Comparison of ENCODE assay signal across 1 cellular context in the genomic region with DNA sequence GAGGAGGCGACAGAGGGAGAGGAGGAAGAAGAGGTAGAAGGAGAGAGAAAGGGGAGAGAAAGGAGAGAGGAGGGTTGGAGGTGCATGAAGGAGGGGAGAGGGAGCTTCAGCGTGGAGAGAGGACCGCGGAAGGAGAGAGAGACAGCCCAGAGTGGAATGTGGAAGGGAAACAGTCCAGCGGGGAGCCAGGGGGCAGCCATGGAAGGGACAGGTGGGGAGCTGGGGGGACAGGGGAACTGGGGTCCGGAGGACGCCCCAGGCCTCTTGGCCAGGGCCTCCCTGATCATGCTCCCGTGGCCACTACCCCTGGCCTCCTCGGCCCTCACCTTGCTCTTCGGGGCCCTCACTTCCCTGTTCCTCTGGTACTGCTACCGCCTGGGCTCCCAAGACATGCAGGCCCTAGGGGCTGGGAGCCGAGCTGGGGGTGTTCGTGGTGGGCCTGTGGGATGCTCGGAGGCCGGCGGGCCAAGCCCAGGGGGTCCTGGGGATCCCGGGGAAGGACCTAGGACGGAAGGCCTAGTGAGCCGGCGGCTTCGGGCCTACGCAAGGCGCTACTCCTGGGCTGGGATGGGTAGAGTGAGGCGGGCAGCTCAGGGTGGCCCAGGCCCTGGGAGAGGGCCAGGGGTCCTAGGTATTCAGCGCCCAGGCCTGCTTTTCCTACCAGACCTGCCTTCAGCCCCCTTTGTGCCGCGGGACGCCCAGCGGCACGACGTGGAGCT.
TF ChIP-seq lines count a peak whose summit lies in the region.

No MANE protein-coding gene starts in this region.

TF ChIP-seq in HepG2, 621 proteins besides CTCF, POLR2A, EP300 and RAD21 (continued from another document and continues in another):
- TF ChIP-seq, protein P1, sequence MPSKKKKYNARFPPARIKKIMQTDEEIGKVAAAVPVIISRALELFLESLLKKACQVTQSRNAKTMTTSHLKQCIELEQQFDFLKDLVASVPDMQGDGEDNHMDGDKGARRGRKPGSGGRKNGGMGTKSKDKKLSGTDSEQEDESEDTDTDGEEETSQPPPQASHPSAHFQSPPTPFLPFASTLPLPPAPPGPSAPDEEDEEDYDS (CRISPR knock-in tag; IDR thresholded peaks at IDR 0.05): no peak
- TF ChIP-seq PHF5A (CRISPR knock-in tag; IDR thresholded peaks at IDR 0.05; ENCODE audit: low read depth, unreplicated experiment) (no peak), U2AF1 (optimal IDR thresholded peaks at IDR 0.05; ENCODE audit: low read depth, low read length) (no peak), JDP2 (CRISPR knock-in tag; IDR thresholded peaks at IDR 0.05; ENCODE audit: borderline replicate concordance) (no peak), PCBP2 (optimal IDR thresholded peaks at IDR 0.05; ENCODE audit: low read depth, low read length, poor library complexity, severe bottlenecking) (no peak), SALL2 (CRISPR knock-in tag; IDR thresholded peaks at IDR 0.05) (no peak), HNRNPL (IDR thresholded peaks at IDR 0.05; ENCODE audit: low read depth, low read length) (no peak), STAG1 (CRISPR knock-in tag; IDR thresholded peaks at IDR 0.05) (no peak), STAT5B (CRISPR knock-in tag; IDR thresholded peaks at IDR 0.05) (no peak), ZFP36L1 (CRISPR knock-in tag; IDR thresholded peaks at IDR 0.05) (no peak), ZNF703 (CRISPR knock-in tag; IDR thresholded peaks at IDR 0.05; ENCODE audit: borderline replicate concordance) (no peak), ZNF724P (CRISPR knock-in tag; IDR thresholded peaks at IDR 0.05; ENCODE audit: borderline replicate concordance) (no peak), ISL2 (CRISPR knock-in tag; IDR thresholded peaks at IDR 0.05) (no peak), IKZF4 (CRISPR knock-in tag; IDR thresholded peaks at IDR 0.05; ENCODE audit: borderline replicate concordance, low read depth, not compliant biosample characterization) (no peak), ZNF251 (CRISPR knock-in tag; IDR thresholded peaks at IDR 0.05) (0 out of 2 replicates have a peak, but pooled peaks have one; percentile 3), ZBTB42 (CRISPR knock-in tag; IDR thresholded peaks at IDR 0.05) (no peak), HIVEP1 (CRISPR knock-in tag; IDR thresholded peaks at IDR 0.05) (no peak), ZSCAN20 (CRISPR knock-in tag; IDR thresholded peaks at IDR 0.05; ENCODE audit: borderline replicate concordance) (no peak), TMF1 (CRISPR knock-in tag; IDR thresholded peaks at IDR 0.05; ENCODE audit: low read depth) (no peak), ZSCAN31 (CRISPR knock-in tag; IDR thresholded peaks at IDR 0.05; ENCODE audit: low read depth) (no peak), ZNF20 (CRISPR knock-in tag; IDR thresholded peaks at IDR 0.05) (no peak), ZNF569 (CRISPR knock-in tag; IDR thresholded peaks at IDR 0.05; ENCODE audit: borderline replicate concordance) (no peak), SAP130 (CRISPR knock-in tag; IDR thresholded peaks at IDR 0.05; ENCODE audit: low read depth) (no peak; the same call in 1 of the 2 replicates), SAFB2 (CRISPR knock-in tag; IDR thresholded peaks at IDR 0.05; ENCODE audit: borderline replicate concordance, low read depth) (no peak), ZNF564 (CRISPR knock-in tag; IDR thresholded peaks at IDR 0.05) (no peak), CREB1 (IDR thresholded peaks at IDR 0.05) (no peak), CREB1 (CRISPR knock-in tag; IDR thresholded peaks at IDR 0.05) (no peak), NFKB2 (CRISPR knock-in tag; IDR thresholded peaks at IDR 0.05; ENCODE audit: borderline replicate concordance) (peak; percentile 42; the same call in 1 of the 2 replicates), SETDB1 (CRISPR knock-in tag; IDR thresholded peaks at IDR 0.05; ENCODE audit: borderline replicate concordance) (no peak), ZBTB38 (CRISPR knock-in tag; IDR thresholded peaks at IDR 0.05) (no peak), GTF2F1 (IDR thresholded peaks at IDR 0.05; ENCODE audit: low read length) (no peak)
- TF ChIP-seq, protein P2, sequence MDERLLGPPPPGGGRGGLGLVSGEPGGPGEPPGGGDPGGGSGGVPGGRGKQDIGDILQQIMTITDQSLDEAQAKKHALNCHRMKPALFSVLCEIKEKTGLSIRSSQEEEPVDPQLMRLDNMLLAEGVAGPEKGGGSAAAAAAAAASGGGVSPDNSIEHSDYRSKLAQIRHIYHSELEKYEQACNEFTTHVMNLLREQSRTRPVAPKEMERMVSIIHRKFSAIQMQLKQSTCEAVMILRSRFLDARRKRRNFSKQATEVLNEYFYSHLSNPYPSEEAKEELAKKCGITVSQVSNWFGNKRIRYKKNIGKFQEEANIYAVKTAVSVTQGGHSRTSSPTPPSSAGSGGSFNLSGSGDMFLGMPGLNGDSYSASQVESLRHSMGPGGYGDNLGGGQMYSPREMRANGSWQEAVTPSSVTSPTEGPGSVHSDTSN (CRISPR knock-in tag; IDR thresholded peaks at IDR 0.05): no peak
- TF ChIP-seq, protein P3, sequence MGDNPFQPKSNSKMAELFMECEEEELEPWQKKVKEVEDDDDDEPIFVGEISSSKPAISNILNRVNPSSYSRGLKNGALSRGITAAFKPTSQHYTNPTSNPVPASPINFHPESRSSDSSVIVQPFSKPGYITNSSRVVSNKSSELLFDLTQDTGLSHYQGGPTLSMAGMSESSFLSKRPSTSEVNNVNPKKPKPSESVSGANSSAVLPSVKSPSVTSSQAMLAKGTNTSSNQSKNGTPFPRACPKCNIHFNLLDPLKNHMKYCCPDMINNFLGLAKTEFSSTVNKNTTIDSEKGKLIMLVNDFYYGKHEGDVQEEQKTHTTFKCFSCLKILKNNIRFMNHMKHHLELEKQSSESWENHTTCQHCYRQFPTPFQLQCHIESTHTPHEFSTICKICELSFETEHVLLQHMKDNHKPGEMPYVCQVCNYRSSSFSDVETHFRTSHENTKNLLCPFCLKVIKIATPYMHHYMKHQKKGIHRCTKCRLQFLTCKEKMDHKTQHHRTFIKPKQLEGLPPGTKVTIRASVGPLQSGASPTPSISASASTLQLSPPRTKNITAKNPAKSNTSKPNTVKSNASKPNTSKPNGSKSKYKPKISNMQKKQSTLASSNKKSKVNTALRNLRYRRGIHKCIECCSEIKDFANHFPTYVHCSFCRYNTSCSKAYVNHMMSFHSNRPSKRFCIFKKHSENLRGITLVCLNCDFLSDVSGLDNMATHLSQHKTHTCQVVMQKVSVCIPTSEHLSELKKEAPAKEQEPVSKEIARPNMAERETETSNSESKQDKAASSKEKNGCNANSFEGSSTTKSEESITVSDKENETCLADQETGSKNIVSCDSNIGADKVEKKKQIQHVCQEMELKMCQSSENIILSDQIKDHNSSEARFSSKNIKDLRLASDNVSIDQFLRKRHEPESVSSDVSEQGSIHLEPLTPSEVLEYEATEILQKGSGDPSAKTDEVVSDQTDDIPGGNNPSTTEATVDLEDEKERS (CRISPR knock-in tag; IDR thresholded peaks at IDR 0.05): peak; percentile 36; the same call in 1 of the 2 replicates
- TF ChIP-seq, protein P4, sequence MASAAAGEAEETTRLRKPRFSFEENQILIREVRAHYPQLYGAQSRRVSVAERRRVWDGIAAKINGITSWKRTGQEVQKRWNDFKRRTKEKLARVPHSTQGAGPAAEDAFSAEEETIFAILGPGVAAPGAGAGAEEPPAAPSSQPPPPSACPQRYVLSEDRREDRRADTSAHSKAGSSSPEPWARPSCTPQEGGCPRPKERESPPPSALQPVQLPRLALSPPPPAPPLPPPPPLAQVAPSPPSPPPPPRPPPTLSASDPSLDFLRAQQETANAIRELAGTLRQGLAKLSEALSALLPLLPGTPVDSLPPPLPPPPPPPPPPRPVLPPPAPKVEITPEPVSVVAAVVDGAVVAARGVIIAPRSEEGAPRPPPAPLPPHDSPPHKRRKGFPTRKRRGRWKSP (CRISPR knock-in tag; IDR thresholded peaks at IDR 0.05): no peak
- TF ChIP-seq, protein P5, sequence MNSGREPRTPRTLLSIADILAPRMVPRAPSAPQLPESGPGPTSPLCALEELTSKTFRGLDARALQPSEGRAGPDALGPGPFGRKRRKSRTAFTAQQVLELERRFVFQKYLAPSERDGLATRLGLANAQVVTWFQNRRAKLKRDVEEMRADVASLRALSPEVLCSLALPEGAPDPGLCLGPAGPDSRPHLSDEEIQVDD (CRISPR knock-in tag; IDR thresholded peaks at IDR 0.05; ENCODE audit: borderline replicate concordance): no peak
- TF ChIP-seq, protein P6, sequence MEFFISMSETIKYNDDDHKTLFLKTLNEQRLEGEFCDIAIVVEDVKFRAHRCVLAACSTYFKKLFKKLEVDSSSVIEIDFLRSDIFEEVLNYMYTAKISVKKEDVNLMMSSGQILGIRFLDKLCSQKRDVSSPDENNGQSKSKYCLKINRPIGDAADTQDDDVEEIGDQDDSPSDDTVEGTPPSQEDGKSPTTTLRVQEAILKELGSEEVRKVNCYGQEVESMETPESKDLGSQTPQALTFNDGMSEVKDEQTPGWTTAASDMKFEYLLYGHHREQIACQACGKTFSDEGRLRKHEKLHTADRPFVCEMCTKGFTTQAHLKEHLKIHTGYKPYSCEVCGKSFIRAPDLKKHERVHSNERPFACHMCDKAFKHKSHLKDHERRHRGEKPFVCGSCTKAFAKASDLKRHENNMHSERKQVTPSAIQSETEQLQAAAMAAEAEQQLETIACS (CRISPR knock-in tag; IDR thresholded peaks at IDR 0.05): no peak
- TF ChIP-seq, protein P7, sequence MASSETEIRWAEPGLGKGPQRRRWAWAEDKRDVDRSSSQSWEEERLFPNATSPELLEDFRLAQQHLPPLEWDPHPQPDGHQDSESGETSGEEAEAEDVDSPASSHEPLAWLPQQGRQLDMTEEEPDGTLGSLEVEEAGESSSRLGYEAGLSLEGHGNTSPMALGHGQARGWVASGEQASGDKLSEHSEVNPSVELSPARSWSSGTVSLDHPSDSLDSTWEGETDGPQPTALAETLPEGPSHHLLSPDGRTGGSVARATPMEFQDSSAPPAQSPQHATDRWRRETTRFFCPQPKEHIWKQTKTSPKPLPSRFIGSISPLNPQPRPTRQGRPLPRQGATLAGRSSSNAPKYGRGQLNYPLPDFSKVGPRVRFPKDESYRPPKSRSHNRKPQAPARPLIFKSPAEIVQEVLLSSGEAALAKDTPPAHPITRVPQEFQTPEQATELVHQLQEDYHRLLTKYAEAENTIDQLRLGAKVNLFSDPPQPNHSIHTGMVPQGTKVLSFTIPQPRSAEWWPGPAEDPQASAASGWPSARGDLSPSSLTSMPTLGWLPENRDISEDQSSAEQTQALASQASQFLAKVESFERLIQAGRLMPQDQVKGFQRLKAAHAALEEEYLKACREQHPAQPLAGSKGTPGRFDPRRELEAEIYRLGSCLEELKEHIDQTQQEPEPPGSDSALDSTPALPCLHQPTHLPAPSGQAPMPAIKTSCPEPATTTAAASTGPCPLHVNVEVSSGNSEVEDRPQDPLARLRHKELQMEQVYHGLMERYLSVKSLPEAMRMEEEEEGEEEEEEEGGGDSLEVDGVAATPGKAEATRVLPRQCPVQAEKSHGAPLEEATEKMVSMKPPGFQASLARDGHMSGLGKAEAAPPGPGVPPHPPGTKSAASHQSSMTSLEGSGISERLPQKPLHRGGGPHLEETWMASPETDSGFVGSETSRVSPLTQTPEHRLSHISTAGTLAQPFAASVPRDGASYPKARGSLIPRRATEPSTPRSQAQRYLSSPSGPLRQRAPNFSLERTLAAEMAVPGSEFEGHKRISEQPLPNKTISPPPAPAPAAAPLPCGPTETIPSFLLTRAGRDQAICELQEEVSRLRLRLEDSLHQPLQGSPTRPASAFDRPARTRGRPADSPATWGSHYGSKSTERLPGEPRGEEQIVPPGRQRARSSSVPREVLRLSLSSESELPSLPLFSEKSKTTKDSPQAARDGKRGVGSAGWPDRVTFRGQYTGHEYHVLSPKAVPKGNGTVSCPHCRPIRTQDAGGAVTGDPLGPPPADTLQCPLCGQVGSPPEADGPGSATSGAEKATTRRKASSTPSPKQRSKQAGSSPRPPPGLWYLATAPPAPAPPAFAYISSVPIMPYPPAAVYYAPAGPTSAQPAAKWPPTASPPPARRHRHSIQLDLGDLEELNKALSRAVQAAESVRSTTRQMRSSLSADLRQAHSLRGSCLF (CRISPR knock-in tag; IDR thresholded peaks at IDR 0.05; ENCODE audit: borderline replicate concordance): 0 out of 2 replicates have a peak, but pooled peaks have one; percentile 27
- TF ChIP-seq, protein P8, sequence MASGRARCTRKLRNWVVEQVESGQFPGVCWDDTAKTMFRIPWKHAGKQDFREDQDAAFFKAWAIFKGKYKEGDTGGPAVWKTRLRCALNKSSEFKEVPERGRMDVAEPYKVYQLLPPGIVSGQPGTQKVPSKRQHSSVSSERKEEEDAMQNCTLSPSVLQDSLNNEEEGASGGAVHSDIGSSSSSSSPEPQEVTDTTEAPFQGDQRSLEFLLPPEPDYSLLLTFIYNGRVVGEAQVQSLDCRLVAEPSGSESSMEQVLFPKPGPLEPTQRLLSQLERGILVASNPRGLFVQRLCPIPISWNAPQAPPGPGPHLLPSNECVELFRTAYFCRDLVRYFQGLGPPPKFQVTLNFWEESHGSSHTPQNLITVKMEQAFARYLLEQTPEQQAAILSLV (CRISPR knock-in tag; IDR thresholded peaks at IDR 0.05; ENCODE audit: borderline replicate concordance): no peak; the same call in 1 of the 2 replicates
- TF ChIP-seq, protein P9, sequence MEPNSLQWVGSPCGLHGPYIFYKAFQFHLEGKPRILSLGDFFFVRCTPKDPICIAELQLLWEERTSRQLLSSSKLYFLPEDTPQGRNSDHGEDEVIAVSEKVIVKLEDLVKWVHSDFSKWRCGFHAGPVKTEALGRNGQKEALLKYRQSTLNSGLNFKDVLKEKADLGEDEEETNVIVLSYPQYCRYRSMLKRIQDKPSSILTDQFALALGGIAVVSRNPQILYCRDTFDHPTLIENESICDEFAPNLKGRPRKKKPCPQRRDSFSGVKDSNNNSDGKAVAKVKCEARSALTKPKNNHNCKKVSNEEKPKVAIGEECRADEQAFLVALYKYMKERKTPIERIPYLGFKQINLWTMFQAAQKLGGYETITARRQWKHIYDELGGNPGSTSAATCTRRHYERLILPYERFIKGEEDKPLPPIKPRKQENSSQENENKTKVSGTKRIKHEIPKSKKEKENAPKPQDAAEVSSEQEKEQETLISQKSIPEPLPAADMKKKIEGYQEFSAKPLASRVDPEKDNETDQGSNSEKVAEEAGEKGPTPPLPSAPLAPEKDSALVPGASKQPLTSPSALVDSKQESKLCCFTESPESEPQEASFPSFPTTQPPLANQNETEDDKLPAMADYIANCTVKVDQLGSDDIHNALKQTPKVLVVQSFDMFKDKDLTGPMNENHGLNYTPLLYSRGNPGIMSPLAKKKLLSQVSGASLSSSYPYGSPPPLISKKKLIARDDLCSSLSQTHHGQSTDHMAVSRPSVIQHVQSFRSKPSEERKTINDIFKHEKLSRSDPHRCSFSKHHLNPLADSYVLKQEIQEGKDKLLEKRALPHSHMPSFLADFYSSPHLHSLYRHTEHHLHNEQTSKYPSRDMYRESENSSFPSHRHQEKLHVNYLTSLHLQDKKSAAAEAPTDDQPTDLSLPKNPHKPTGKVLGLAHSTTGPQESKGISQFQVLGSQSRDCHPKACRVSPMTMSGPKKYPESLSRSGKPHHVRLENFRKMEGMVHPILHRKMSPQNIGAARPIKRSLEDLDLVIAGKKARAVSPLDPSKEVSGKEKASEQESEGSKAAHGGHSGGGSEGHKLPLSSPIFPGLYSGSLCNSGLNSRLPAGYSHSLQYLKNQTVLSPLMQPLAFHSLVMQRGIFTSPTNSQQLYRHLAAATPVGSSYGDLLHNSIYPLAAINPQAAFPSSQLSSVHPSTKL (CRISPR knock-in tag; IDR thresholded peaks at IDR 0.05): no peak
- TF ChIP-seq, protein P10, sequence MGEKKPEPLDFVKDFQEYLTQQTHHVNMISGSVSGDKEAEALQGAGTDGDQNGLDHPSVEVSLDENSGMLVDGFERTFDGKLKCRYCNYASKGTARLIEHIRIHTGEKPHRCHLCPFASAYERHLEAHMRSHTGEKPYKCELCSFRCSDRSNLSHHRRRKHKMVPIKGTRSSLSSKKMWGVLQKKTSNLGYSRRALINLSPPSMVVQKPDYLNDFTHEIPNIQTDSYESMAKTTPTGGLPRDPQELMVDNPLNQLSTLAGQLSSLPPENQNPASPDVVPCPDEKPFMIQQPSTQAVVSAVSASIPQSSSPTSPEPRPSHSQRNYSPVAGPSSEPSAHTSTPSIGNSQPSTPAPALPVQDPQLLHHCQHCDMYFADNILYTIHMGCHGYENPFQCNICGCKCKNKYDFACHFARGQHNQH (CRISPR knock-in tag; IDR thresholded peaks at IDR 0.05): peak; percentile 52; the same call in 1 of the 2 replicates
